15 cellular contexts compared by ENCODE assay signal in the genomic region with DNA sequence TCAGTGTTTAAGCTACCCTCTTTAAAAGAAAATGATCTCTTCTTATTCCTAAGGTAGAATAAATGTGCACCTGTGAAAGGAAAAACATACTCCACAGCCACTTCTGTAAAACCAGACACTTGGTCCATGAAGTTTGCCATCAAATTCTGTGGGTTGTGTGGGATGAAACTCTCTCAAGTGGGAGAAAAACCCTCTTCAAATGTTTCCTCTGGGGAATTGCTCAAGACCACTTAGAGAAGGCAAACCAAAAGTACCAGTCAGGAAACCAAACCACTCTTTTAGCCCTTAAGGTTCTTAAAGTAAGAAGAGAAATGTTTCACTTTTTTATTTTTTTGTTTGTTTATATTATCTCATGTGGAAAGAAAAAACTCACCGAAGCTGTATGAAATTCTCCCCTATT. TPM values are rescaled to one million over a fixed set of nuclear protein-coding genes. Genes with fewer than 3 reads are reported as not detected.
DNase-seq lines count a peak whose midpoint lies in the region; ATAC-seq, FAIRE-seq and TF ChIP-seq lines count a peak whose summit lies in the region.
"Had no signal": no experiment of that assay in that cellular context is flagged by ENCODE, and none has a peak within 500 bp of the region (broad histone marks: within the 10 kb centered on the region; RNA-seq: fewer than 3 reads in every experiment).

No MANE protein-coding gene starts in this region.

- FAIRE-seq in endothelial cell of umbilical vein (lab: Jason Lieb, UNC): no peak

- TF ChIP-seq CTCF in NB4 (IDR thresholded peaks at IDR 0.05; ENCODE audit: low read depth, low read length): no peak
- no peak for TF ChIP-seq CTCF in endothelial cell of umbilical vein (IDR thresholded peaks at IDR 0.05; ENCODE audit: extremely low read depth in 1 of 2, insufficient read depth in 1 of 2, low read depth in 1 of 2, low read length in 2 of 2)
- no peak for TF ChIP-seq CTCF in retinal pigment epithelial cell (conservative IDR thresholded peaks at IDR 0.05; ENCODE audit: low read depth, low read length)

- peaks cover 19% of the 10 kb centered on the region for H3K4me1 Mint-ChIP-seq in T-helper 17 cell

- H3K4me1 ChIP-seq in BLaER1 (peaks cover 15% of the 10 kb centered on the region), endothelial cell of umbilical vein (ENCODE audit: control insufficient read depth, extremely low read depth, insufficient read depth, low read length) (peaks cover 72% of the 10 kb centered on the region)

- no peak for ATAC-seq in left lobe of liver
- no peak for ATAC-seq in T-helper 17 cell
- no peak for ATAC-seq in GM21367 (IDR thresholded peaks at IDR 0.05; ENCODE audit: unreplicated experiment)
- ATAC-seq: CD8-positive, alpha-beta T cell; mucosa of descending colon; stimulated activated naive CD8-positive, alpha-beta T cell treated with anti-CD3 and anti-CD28 coated beads, Interleukin-15, Interleukin-2, amounts not matched to agents 100 U/mL and 50 U/mL, for 24 hours had no signal

- dilution Hi-C loops in endothelial cell of umbilical vein (cut with MboI; ENCODE audit: extremely low pct_ligation_motif_present, low sequenced_read_pairs): no loop called here

- H3K4me2 ChIP-seq in BLaER1 (peak overlapping the region; percentile 9; the same call in 1 of the 2 replicates), endothelial cell of umbilical vein (ENCODE audit: insufficient read depth, low read length) (peak overlapping the region; percentile 96)

- POLR2A ChIA-PET in endothelial cell of umbilical vein (lab: Charles Lee): interaction anchor here (1.6 kb wide), 1 partner anchor 94 kb away, joined by 3 read pairs; no protein-coding TSS in a partner anchor

- H3K36me3 Mint-ChIP-seq in T-helper 17 cell (ENCODE audit: low read depth): peaks cover 2% of the 10 kb centered on the region
- H3K36me3 Mint-ChIP-seq: brain; CD8-positive, alpha-beta T cell had no signal

- no peaks in the 10 kb centered on the region for H3K36me3 ChIP-seq in BLaER1
- H3K36me3 ChIP-seq in endothelial cell of umbilical vein (ENCODE audit: control insufficient read depth in 2 of 2, extremely low read depth in 1 of 2, insufficient read depth in 2 of 2, low read length in 2 of 2): peaks cover 0 to 5% of the 10 kb centered on the region in 2 experiments

- no peaks in the 10 kb centered on the region for H3K9me1 ChIP-seq in endothelial cell of umbilical vein (replicated peaks; ENCODE audit: control insufficient read depth, extremely low read depth, insufficient read depth, low read length)

- peaks cover 65% of the 10 kb centered on the region for H3K27me3 Mint-ChIP-seq in T-helper 17 cell

- H3K4me3 ChIP-seq in BLaER1 (no peak overlapping the region), NB4 (ENCODE audit: low read depth, low read length) (no peak overlapping the region), endothelial cell of umbilical vein (replicated peaks in 1 of 3; ENCODE audit: insufficient read depth in 1 of 3, low read depth in 1 of 3, low read length in 3 of 3) (peak overlapping the region; percentile 90 to 94 (median 91)), retinal pigment epithelial cell (ENCODE audit: low read length) (peak overlapping the region; percentile 86)
- H3K4me3 ChIP-seq: mucosa of descending colon had no signal

- intact Hi-C loops in endothelial cell of umbilical vein (cut with micrococcal nuclease): loop anchor here (5.0 kb wide), 3 partner anchors 467 to 527 kb away; no protein-coding TSS in a partner anchor

- H3K9me3 ChIP-seq in BLaER1: no peaks in the 10 kb centered on the region
- H3K9me3 ChIP-seq in endothelial cell of umbilical vein (replicated peaks; ENCODE audit: control insufficient read depth, insufficient read depth, low read length): no peaks in the 10 kb centered on the region
- no peaks in the 10 kb centered on the region for H3K9me3 ChIP-seq in T-helper 17 cell (ENCODE audit: control insufficient read depth, low read length, poor library complexity, severe bottlenecking)
- H3K9me3 ChIP-seq: mucosa of descending colon had no signal

- DNase-seq in NB4 (ENCODE audit: low read depth): peak; percentile 34
- peak; percentile 45 for DNase-seq in endothelial cell of umbilical vein (ENCODE audit: low read depth, low spot score)
- no peak for DNase-seq in retinal pigment epithelial cell (ENCODE audit: low read depth)
- DNase-seq in NCI-H345 treated with DMSO at 0.1 percent for 48 hours (lab: John Stamatoyannopoulos, UW; ENCODE audit: unreplicated experiment): no peak
- DNase-seq in left lobe of liver (ENCODE audit: low spot score): no peak
- no peak for DNase-seq in T-helper 17 cell
- DNase-seq: activated T-cell treated with anti-CD3 and anti-CD28 coated beads, Interleukin-2, amount 50 U/mL, for 48 hours; CD8-positive, alpha-beta T cell; mucosa of descending colon; NCI-H2081 treated with DMSO at 0.1 percent for 48 hours; stimulated activated naive CD8-positive, alpha-beta T cell treated with anti-CD3 and anti-CD28 coated beads, Interleukin-15, Interleukin-2, amounts not matched to agents 100 U/mL and 50 U/mL, for 24 hours; SW 1271 had no signal

- H3K79me2 ChIP-seq in endothelial cell of umbilical vein (ENCODE audit: control insufficient read depth, insufficient read depth, low read length): peaks cover 69% of the 10 kb centered on the region

- no TSS peak for BruUV-seq in endothelial cell of umbilical vein (replicated peaks; lab: Mats Ljungman, UMichigan)

- no peak overlapping the region for H3K9ac ChIP-seq in BLaER1
- peak overlapping the region; percentile 99 for H3K9ac ChIP-seq in endothelial cell of umbilical vein (replicated peaks; ENCODE audit: extremely low read depth, insufficient read depth, low read length)

- H3K27me3 ChIP-seq in BLaER1 (peaks cover 35% of the 10 kb centered on the region), endothelial cell of umbilical vein (ENCODE audit: control insufficient read depth in 2 of 2, insufficient read depth in 2 of 2, low read length in 2 of 2) (no peaks in the 10 kb centered on the region)

- H4K20me1 ChIP-seq in BLaER1 (no peaks in the 10 kb centered on the region), endothelial cell of umbilical vein (replicated peaks; ENCODE audit: control insufficient read depth, extremely low read depth, insufficient read depth, low read length) (no peaks in the 10 kb centered on the region)

- no peak overlapping the region for H2AFZ ChIP-seq in endothelial cell of umbilical vein (ENCODE audit: low read depth, low read length)

- H3K27ac Mint-ChIP-seq in T-helper 17 cell: no peak overlapping the region
- H3K27ac Mint-ChIP-seq: brain; CD8-positive, alpha-beta T cell had no signal

- TF ChIP-seq POLR2A in NB4 (IDR thresholded peaks at IDR 0.05; ENCODE audit: extremely low read depth, insufficient read length) (no peak), endothelial cell of umbilical vein (IDR thresholded peaks at IDR 0.05; ENCODE audit: low read depth, low read length) (no peak)

- no peak overlapping the region for H3K4me3 Mint-ChIP-seq in T-helper 17 cell
- H3K4me3 Mint-ChIP-seq: CD8-positive, alpha-beta T cell had no signal

- no peak overlapping the region for H3K27ac ChIP-seq in BLaER1
- peak overlapping the region; percentile 100 for H3K27ac ChIP-seq in endothelial cell of umbilical vein (ENCODE audit: insufficient read depth, low read depth, low read length)

- CTCF ChIA-PET in endothelial cell of umbilical vein (lab: Charles Lee): interaction anchor here (1.7 to 5.1 kb wide), 3 partner anchors 10 to 139 kb away, joined by 6 to 58 read pairs (median 9); no protein-coding TSS in a partner anchor

TF ChIP-seq in endothelial cell of umbilical vein, 7 proteins besides CTCF, POLR2A, EP300 and RAD21:
- TF ChIP-seq EZH2 (IDR thresholded peaks at IDR 0.05; ENCODE audit: borderline replicate concordance, low read depth, low read length, severe bottlenecking): no peak
- no peak for TF ChIP-seq GATA2 (IDR thresholded peaks at IDR 0.05; ENCODE audit: insufficient read depth, insufficient read length, low read depth, low read length)
- TF ChIP-seq MAX (IDR thresholded peaks at IDR 0.05; ENCODE audit: insufficient read depth, insufficient read length): no peak
- TF ChIP-seq MYC (IDR thresholded peaks at IDR 0.05; ENCODE audit: low read depth, low read length): no peak

RNA-seq across cellular contexts. Expression of gene COL8A1, which starts 1.2 kb away (rescaled TPM):
- total RNA-seq in endothelial cell of umbilical vein (217 and 358 TPM in 2 replicates), left lobe of liver (0.75 TPM), T-helper 17 cell (not detected)
- 581 and 634 TPM in 2 replicates for polyA plus RNA-seq in endothelial cell of umbilical vein
- 292 and 326 TPM in 2 replicates for polyA plus RNA-seq in endothelial cell of umbilical vein (2011; cell fraction: cytosol; rRNA removed)
- 285 and 305 TPM in 2 replicates for polyA plus RNA-seq in endothelial cell of umbilical vein (2011; cell fraction: nucleus; rRNA removed)
- 454 and 542 TPM in 2 replicates for polyA plus RNA-seq in endothelial cell of umbilical vein (2012)
- polyA minus RNA-seq in endothelial cell of umbilical vein: 1,032 and 1,279 TPM in 2 replicates
- not detected for polyA minus RNA-seq in endothelial cell of umbilical vein (2011; cell fraction: cytosol; rRNA and poly(A)+ RNA removed)
- 575 and 850 TPM in 2 replicates for polyA minus RNA-seq in endothelial cell of umbilical vein (2011; cell fraction: nucleus; rRNA and poly(A)+ RNA removed)
- total RNA-seq: CD8-positive, alpha-beta T cell had no signal

Comparison
In these comparisons a context has a peak if more than half of its experiments do, and no peak if none do; other contexts are left out.
1. H3K4me3 ChIP-seq: peak in endothelial cell of umbilical vein (3 of 3) and retinal pigment epithelial cell (single experiment); none in BLaER1 (single experiment) and NB4 (single experiment).
2. DNase-seq: peak in NB4 (single experiment) and endothelial cell of umbilical vein (single experiment); none in retinal pigment epithelial cell (single experiment), NCI-H345 treated with DMSO at 0.1 percent for 48 hours (single experiment), left lobe of liver (single experiment) and T-helper 17 cell (0 of 3).
3. RNA of gene COL8A1, which starts 1.2 kb away (total RNA-seq): 217 to 358 TPM in endothelial cell of umbilical vein; 0.75 TPM in left lobe of liver (single experiment) and not detected in T-helper 17 cell; every median in the first group is over 100 times any median in the second.